8 cellular contexts compared by ENCODE assay signal in the genomic region with DNA sequence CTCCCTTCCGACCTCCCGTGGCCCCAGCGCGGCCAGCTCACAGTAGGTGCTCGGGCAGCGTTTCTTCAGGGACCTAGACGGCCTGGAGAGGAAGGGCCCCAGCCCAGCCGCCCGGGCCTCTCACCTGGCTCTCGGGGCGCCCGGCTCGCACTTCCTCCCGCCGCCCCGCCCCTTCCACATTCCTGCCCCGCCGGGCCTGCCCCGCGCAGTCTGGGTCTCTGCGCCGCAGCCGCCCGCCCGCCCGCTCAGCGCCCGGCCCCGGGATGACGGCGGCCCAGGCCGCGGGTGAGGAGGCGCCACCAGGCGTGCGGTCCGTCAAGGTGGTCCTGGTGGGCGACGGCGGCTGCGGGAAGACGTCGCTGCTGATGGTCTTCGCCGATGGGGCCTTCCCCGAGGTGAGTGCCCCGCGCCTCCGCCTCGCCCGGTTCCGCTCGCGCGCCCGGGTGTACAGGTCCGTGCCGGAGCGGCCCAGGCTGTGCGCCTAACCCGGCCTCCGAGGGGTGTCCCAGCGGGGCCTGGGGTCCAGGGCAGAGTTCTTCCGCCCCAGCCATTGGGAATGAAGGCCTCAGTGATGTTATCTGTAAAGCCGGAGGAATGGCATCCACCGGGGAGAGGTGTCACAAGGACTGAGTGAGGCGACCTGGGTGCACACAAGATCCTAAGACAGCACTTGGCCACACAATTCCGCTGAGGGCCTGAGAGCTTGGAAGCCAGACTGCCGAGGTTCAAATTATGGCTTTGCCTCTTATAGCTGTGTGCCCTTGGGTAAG. TPM values are rescaled to one million over a fixed set of nuclear protein-coding genes. Genes with fewer than 3 reads are reported as not detected.
DNase-seq lines count a peak whose midpoint lies in the region; FAIRE-seq and TF ChIP-seq lines count a peak whose summit lies in the region.

A gene with protein sequence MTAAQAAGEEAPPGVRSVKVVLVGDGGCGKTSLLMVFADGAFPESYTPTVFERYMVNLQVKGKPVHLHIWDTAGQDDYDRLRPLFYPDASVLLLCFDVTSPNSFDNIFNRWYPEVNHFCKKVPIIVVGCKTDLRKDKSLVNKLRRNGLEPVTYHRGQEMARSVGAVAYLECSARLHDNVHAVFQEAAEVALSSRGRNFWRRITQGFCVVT (plus strand): TSS at position 208 of the 770 bp plus-strand sequence. CDS start 56 bp downstream, at position 264.

- H3K4me3 Mint-ChIP-seq in astrocyte (ENCODE audit: unreplicated experiment): peak within 1 kb of the TSS; percentile 83

- H3K36me3 ChIP-seq in MM.1S (replicated peaks; ENCODE audit: insufficient read depth, low read length): no peaks in the 10 kb centered on the region
- no peaks in the 10 kb centered on the region for H3K36me3 ChIP-seq in astrocyte (ENCODE audit: insufficient read depth, low read length)
- H3K36me3 ChIP-seq in smooth muscle cell (ENCODE audit: low read depth): no peaks in the 10 kb centered on the region

- peaks cover 14% of the 10 kb centered on the region for H3K4me1 Mint-ChIP-seq in astrocyte (ENCODE audit: low read depth, unreplicated experiment)

- FAIRE-seq in astrocyte (lab: Jason Lieb, UNC): no peak

- H3K4me3 ChIP-seq in AG04450 (ENCODE audit: low read depth, low read length) (peak within 1 kb of the TSS; percentile 62), MM.1S (ENCODE audit: low read length) (peak within 1 kb of the TSS; percentile 77), astrocyte (ENCODE audit: insufficient read depth, low read depth, low read length) (peak within 1 kb of the TSS; percentile 54), iPS-11a (ENCODE audit: low read depth, low read length) (peak within 1 kb of the TSS; percentile 48), smooth muscle cell (peak within 1 kb of the TSS; percentile 63)

- H3K27ac ChIP-seq in AG04450 (ENCODE audit: low read depth, low read length): no peak within 1 kb of the TSS
- peak within 1 kb of the TSS; percentile 65 for H3K27ac ChIP-seq in MM.1S (ENCODE audit: low read length)
- no peak within 1 kb of the TSS for H3K27ac ChIP-seq in astrocyte (ENCODE audit: low read depth, low read length)
- peak within 1 kb of the TSS; percentile 100 for H3K27ac ChIP-seq in smooth muscle cell (ENCODE audit: low read depth)

- TF ChIP-seq CTCF in AG04450 (IDR thresholded peaks at IDR 0.05; ENCODE audit: low read depth, low read length) (no peak), MM.1S (IDR thresholded peaks at IDR 0.05; ENCODE audit: low read length) (no peak), astrocyte (IDR thresholded peaks at IDR 0.05; ENCODE audit: insufficient read depth, low read depth, low read length) (no peak), smooth muscle cell (IDR thresholded peaks at IDR 0.05; ENCODE audit: borderline replicate concordance, insufficient read depth, poor library complexity, severe bottlenecking) (no peak)

- H3K27ac Mint-ChIP-seq in astrocyte (ENCODE audit: unreplicated experiment): no peak within 1 kb of the TSS

- DNase-seq in AG04450 (ENCODE audit: low read depth, low spot score): no peak
- DNase-seq in MM.1S: peak; percentile 64
- no peak for DNase-seq in astrocyte (ENCODE audit: low read depth)
- no peak for DNase-seq in smooth muscle cell (lab: John Stamatoyannopoulos, UW; ENCODE audit: unreplicated experiment)
- DNase-seq in KG1 (lab: John Stamatoyannopoulos, UW): no peak
- DNase-seq in NCI-H82 treated with DMSO at 0.1 percent for 48 hours (lab: John Stamatoyannopoulos, UW; ENCODE audit: unreplicated experiment): no peak
- no peak for DNase-seq in NCI-H1048 (lab: John Stamatoyannopoulos, UW)

- CTCF ChIA-PET in AG04450 (lab: Charles Lee): interaction anchor here (0.6 kb wide), 1 partner anchor 379 kb away, joined by 3 read pairs; the partner anchor contains the start of gene RBM4B

- H2AFZ ChIP-seq in MM.1S (ENCODE audit: low read length) (peak within 1 kb of the TSS; percentile 89), astrocyte (ENCODE audit: low read depth, low read length) (peak within 1 kb of the TSS; percentile 89), smooth muscle cell (ENCODE audit: low read depth) (peak within 1 kb of the TSS; percentile 68)

- H3K9ac ChIP-seq in MM.1S (ENCODE audit: low read length) (peak within 1 kb of the TSS; percentile 65), astrocyte (ENCODE audit: low read length) (peak within 1 kb of the TSS; percentile 57), smooth muscle cell (ENCODE audit: low read depth) (peak within 1 kb of the TSS; percentile 84)

- peaks cover 5% of the 10 kb centered on the region for H3K27me3 Mint-ChIP-seq in astrocyte (ENCODE audit: low read depth, unreplicated experiment)

- H3K4me1 ChIP-seq in MM.1S (ENCODE audit: low read length): peaks cover 28% of the 10 kb centered on the region
- H3K4me1 ChIP-seq in astrocyte (ENCODE audit: insufficient read depth, low read length): peaks cover 44% of the 10 kb centered on the region
- H3K4me1 ChIP-seq in smooth muscle cell (ENCODE audit: low read depth): peaks cover 18% of the 10 kb centered on the region

- no peaks in the 10 kb centered on the region for H3K27me3 ChIP-seq in AG04450 (ENCODE audit: control insufficient read depth, insufficient read depth, low read length)
- H3K27me3 ChIP-seq in MM.1S (replicated peaks; ENCODE audit: insufficient read depth, low read length): no peaks in the 10 kb centered on the region
- H3K27me3 ChIP-seq in astrocyte (ENCODE audit: insufficient read depth, low read length): no peaks in the 10 kb centered on the region
- H3K27me3 ChIP-seq in smooth muscle cell (ENCODE audit: low read depth): no peaks in the 10 kb centered on the region

- no peaks in the 10 kb centered on the region; the same call in 1 of the 2 replicates for H3K9me3 ChIP-seq in AG04450 (ENCODE audit: control insufficient read depth, insufficient read depth, low read length)
- no peaks in the 10 kb centered on the region for H3K9me3 ChIP-seq in MM.1S (replicated peaks; ENCODE audit: insufficient read depth, low read length)
- no peaks in the 10 kb centered on the region for H3K9me3 ChIP-seq in astrocyte (ENCODE audit: insufficient read depth, low read depth, low read length)
- H3K9me3 ChIP-seq in smooth muscle cell (replicated peaks; ENCODE audit: low read depth): no peaks in the 10 kb centered on the region

- no peaks in the 10 kb centered on the region for H3K9me2 ChIP-seq in MM.1S (replicated peaks; ENCODE audit: insufficient read depth, low read length)

- peak within 1 kb of the TSS; percentile 90 for H3K4me2 ChIP-seq in MM.1S (ENCODE audit: low read depth, low read length)
- peak within 1 kb of the TSS; percentile 88 for H3K4me2 ChIP-seq in astrocyte (ENCODE audit: low read length)
- peak within 1 kb of the TSS; percentile 94 for H3K4me2 ChIP-seq in smooth muscle cell

- H3F3A ChIP-seq in MM.1S (ENCODE audit: insufficient read depth, low read length): peaks cover 10% of the 10 kb centered on the region
- H3F3A ChIP-seq in smooth muscle cell (ENCODE audit: low read depth): peaks cover 14% of the 10 kb centered on the region

- no peaks in the 10 kb centered on the region for H3K9me3 Mint-ChIP-seq in astrocyte (ENCODE audit: unreplicated experiment)

- H3K79me2 ChIP-seq in MM.1S (ENCODE audit: low read length) (no peaks in the 10 kb centered on the region), astrocyte (ENCODE audit: insufficient read depth, low read length) (peaks cover 4% of the 10 kb centered on the region), smooth muscle cell (ENCODE audit: low read depth) (no peaks in the 10 kb centered on the region)

- peaks cover 2% of the 10 kb centered on the region for H3K36me3 Mint-ChIP-seq in astrocyte (ENCODE audit: low read depth, unreplicated experiment)

- POLR2A ChIA-PET in AG04450 (lab: Yijun Ruan, JAX): no interaction called here

- H4K20me1 ChIP-seq in MM.1S (ENCODE audit: insufficient read depth, low read length) (no peaks in the 10 kb centered on the region), astrocyte (ENCODE audit: insufficient read depth, low read length) (peaks cover 12% of the 10 kb centered on the region), smooth muscle cell (ENCODE audit: low read depth) (no peaks in the 10 kb centered on the region)

- 6% methylated on average over 62 of the region's 69 CpGs for WGBS in smooth muscle cell (ENCODE audit: low lambda C conversion rate)

RNA-seq across cellular contexts. Expression of the gene that starts here (rescaled TPM):
- 12.9 and 16.9 TPM in 2 replicates for polyA plus RNA-seq in AG04450 (2011; rRNA removed)
- polyA minus RNA-seq in AG04450 (2011; rRNA and poly(A)+ RNA removed): 9.0 and 10.3 TPM in 2 replicates
- total RNA-seq in astrocyte: 29.8 and 30.4 TPM in 2 replicates
- 25.7 and 28.4 TPM in 2 replicates for total RNA-seq in smooth muscle cell
- 38.9 and 63.6 TPM in 2 replicates for polyA plus RNA-seq in smooth muscle cell

Comparison
In these comparisons a context has a peak if more than half of its experiments do, and no peak if none do; other contexts are left out.
1. H3K27ac ChIP-seq: peak in MM.1S (single experiment) and smooth muscle cell (single experiment); none in AG04450 (single experiment) and astrocyte (single experiment).
2. Peak in every context shown above with its lines, with median percentiles within 50 percentile points of each other: H3K4me3 ChIP-seq, H2AFZ ChIP-seq, H3K4me2 ChIP-seq and H3K9ac ChIP-seq.